19 cellular contexts compared by ENCODE assay signal in genomic region chr10:4082851-4083250, GRCh38.
DNase-seq lines count a peak whose midpoint lies in the region; ATAC-seq, FAIRE-seq and TF ChIP-seq lines count a peak whose summit lies in the region.
"Had no signal": no experiment of that assay in that cellular context is flagged by ENCODE, and none has a peak within 500 bp of the region (broad histone marks: within the 10 kb centered on the region; RNA-seq: fewer than 3 reads in every experiment).

No MANE protein-coding gene starts in this region.

- peaks cover 0 to 16% (median 0%) of the 10 kb centered on the region in 5 donors for H3K36me3 Mint-ChIP-seq in naive thymus-derived CD4-positive, alpha-beta T cell
- H3K36me3 Mint-ChIP-seq: naive B cell had no signal

- no peaks in the 10 kb centered on the region for H3K27me3 ChIP-seq in cardiac muscle cell
- H3K27me3 ChIP-seq in esophagus squamous epithelium, result no peaks in the 10 kb centered on the region
- H3K27me3 ChIP-seq in naive thymus-derived CD4-positive, alpha-beta T cell (ENCODE audit: control insufficient read depth in 2 of 2, insufficient read depth in 2 of 2, low read length in 2 of 2), result no peaks in the 10 kb centered on the region

- no peak for ATAC-seq in Right ventricle myocardium inferior
- ATAC-seq in naive thymus-derived CD4-positive, alpha-beta T cell, result no peak
- ATAC-seq in HG03039 (IDR thresholded peaks at IDR 0.05; ENCODE audit: unreplicated experiment), result no peak
- ATAC-seq: A549; activated CD4-positive, alpha-beta T cell treated with anti-CD3 and anti-CD28 coated beads for 36 hours; activated naive CD8-positive, alpha-beta T cell treated with anti-CD3 and anti-CD28 coated beads, Interleukin-2, amount 50 U/mL, for 24 hours; stimulated activated naive CD8-positive, alpha-beta T cell treated with anti-CD3 and anti-CD28 coated beads, Interleukin-15, amount 100 ng/mL, for 72 hours had no signal

- POLR2A ChIA-PET in naive thymus-derived CD4-positive, alpha-beta T cell (lab: Charles Lee), result interaction anchor here (0.6 kb wide), 1 partner anchor 8 kb away, joined by 3 read pairs; no protein-coding TSS in a partner anchor

- H3K36me3 ChIP-seq in cardiac muscle cell (no peaks in the 10 kb centered on the region), esophagus squamous epithelium (no peaks in the 10 kb centered on the region)
- H3K36me3 ChIP-seq in naive thymus-derived CD4-positive, alpha-beta T cell (ENCODE audit: control insufficient read depth in 2 of 3, insufficient read depth in 3 of 3, low read length in 3 of 3), result no peaks in the 10 kb centered on the region

- no peaks in the 10 kb centered on the region for H3K27me3 Mint-ChIP-seq in naive thymus-derived CD4-positive, alpha-beta T cell
- H3K27me3 Mint-ChIP-seq: activated CD4-positive, alpha-beta T cell treated with anti-CD3 and anti-CD28 coated beads for 36 hours; activated naive CD8-positive, alpha-beta T cell treated with anti-CD3 and anti-CD28 coated beads, Interleukin-2, amount 50 U/mL, for 24 hours; stimulated activated naive CD8-positive, alpha-beta T cell treated with anti-CD3 and anti-CD28 coated beads, Interleukin-15, amount 100 ng/mL, for 72 hours had no signal

- DNase-seq in cardiac muscle cell (ENCODE audit: low read depth in 1 of 2, low spot score in 1 of 2), result peak in 1 of 2 donors; percentile 40
- DNase-seq in Right ventricle myocardium inferior (ENCODE audit: missing footprints), result no peak
- no peak for DNase-seq in esophagus squamous epithelium (lab: John Stamatoyannopoulos, UW)
- DNase-seq in naive thymus-derived CD4-positive, alpha-beta T cell, result no peak
- no peak for DNase-seq in anterior cingulate cortex (lab: John Stamatoyannopoulos, UW)
- no peak for DNase-seq in GM12891 (ENCODE audit: insufficient read length, low spot score)
- DNase-seq in kidney glomerular epithelial cell (lab: John Stamatoyannopoulos, UW), result no peak
- DNase-seq: activated CD4-positive, alpha-beta T cell treated with anti-CD3 and anti-CD28 coated beads for 36 hours; activated naive CD8-positive, alpha-beta T cell treated with anti-CD3 and anti-CD28 coated beads, Interleukin-2, amount 50 U/mL, for 24 hours; activated T-cell treated with anti-CD3 and anti-CD28 coated beads, Interleukin-2, amount 50 U/mL, for 1 hour; Caco-2; glutamatergic neuron; naive B cell; NCI-H2171 treated with DMSO at 0.1 percent for 48 hours; retina; stimulated activated naive CD8-positive, alpha-beta T cell treated with anti-CD3 and anti-CD28 coated beads, Interleukin-15, amount 100 ng/mL, for 72 hours had no signal

- peaks cover 23% of the 10 kb centered on the region for H3K4me1 ChIP-seq in cardiac muscle cell (ENCODE audit: low read depth)
- peaks cover 4 to 24% (median 19%) of the 10 kb centered on the region in 3 donors for H3K4me1 ChIP-seq in esophagus squamous epithelium
- peaks cover 15 to 35% of the 10 kb centered on the region in 2 donors for H3K4me1 ChIP-seq in naive thymus-derived CD4-positive, alpha-beta T cell (ENCODE audit: control insufficient read depth in 2 of 2, insufficient read depth in 2 of 2, low read length in 2 of 2)
- H3K4me1 ChIP-seq: A549, Caco-2 had no signal

- no peak overlapping the region for H3K4me3 Mint-ChIP-seq in naive thymus-derived CD4-positive, alpha-beta T cell
- H3K4me3 Mint-ChIP-seq: activated CD4-positive, alpha-beta T cell treated with anti-CD3 and anti-CD28 coated beads for 36 hours; activated naive CD8-positive, alpha-beta T cell treated with anti-CD3 and anti-CD28 coated beads, Interleukin-2, amount 50 U/mL, for 24 hours; naive B cell; stimulated activated naive CD8-positive, alpha-beta T cell treated with anti-CD3 and anti-CD28 coated beads, Interleukin-15, amount 100 ng/mL, for 72 hours; T-helper 1 cell treated with Interleukin-12 subunit alpha and Interleukin-12 subunit beta and Interleukin-4 antibody, amounts not matched to agents 30 μg/mL and 1 μg/mL, for 36 hours had no signal

- H3K27ac ChIP-seq in cardiac muscle cell (peak overlapping the region; percentile 56), esophagus squamous epithelium (peak overlapping the region in 3 of 4 donors; percentile 38 to 72 (median 53))
- no peak overlapping the region for H3K27ac ChIP-seq in naive thymus-derived CD4-positive, alpha-beta T cell (ENCODE audit: low read depth, low read length)
- H3K27ac ChIP-seq: A549 had no signal

- peaks cover 20 to 37% (median 26%) of the 10 kb centered on the region in 7 donors for H3K4me1 Mint-ChIP-seq in naive thymus-derived CD4-positive, alpha-beta T cell

- FAIRE-seq in GM12891 (lab: Jason Lieb, UNC), result no peak
- FAIRE-seq: A549 had no signal

- 29 to 44% methylated on average over 1 of the region's 1 CpG for WGBS in esophagus squamous epithelium, 2 donors

- no peaks in the 10 kb centered on the region for H3K9me3 ChIP-seq in cardiac muscle cell (ENCODE audit: low read depth)
- H3K9me3 ChIP-seq in esophagus squamous epithelium, result no peaks in the 10 kb centered on the region
- no peaks in the 10 kb centered on the region for H3K9me3 ChIP-seq in naive thymus-derived CD4-positive, alpha-beta T cell (ENCODE audit: control insufficient read depth in 2 of 3, low read length in 3 of 3)
- H3K9me3 ChIP-seq: A549, Caco-2 had no signal

- peak overlapping the region in 6 of 9 donors; percentile 5 to 62 (median 31) for H3K27ac Mint-ChIP-seq in naive thymus-derived CD4-positive, alpha-beta T cell
- H3K27ac Mint-ChIP-seq: activated CD4-positive, alpha-beta T cell treated with anti-CD3 and anti-CD28 coated beads for 36 hours; activated naive CD8-positive, alpha-beta T cell treated with anti-CD3 and anti-CD28 coated beads, Interleukin-2, amount 50 U/mL, for 24 hours; stimulated activated naive CD8-positive, alpha-beta T cell treated with anti-CD3 and anti-CD28 coated beads, Interleukin-15, amount 100 ng/mL, for 72 hours; T-helper 1 cell treated with Interleukin-12 subunit alpha and Interleukin-12 subunit beta and Interleukin-4 antibody, amounts not matched to agents 30 μg/mL and 1 μg/mL, for 36 hours had no signal

- TF ChIP-seq CTCF in cardiac muscle cell (IDR thresholded peaks at IDR 0.05; ENCODE audit: low read depth, low read length), result no peak
- no peak for TF ChIP-seq CTCF in esophagus squamous epithelium (IDR thresholded peaks at IDR 0.05)

- no peak overlapping the region for H3K4me3 ChIP-seq in cardiac muscle cell
- no peak overlapping the region for H3K4me3 ChIP-seq in esophagus squamous epithelium
- no peak overlapping the region for H3K4me3 ChIP-seq in naive thymus-derived CD4-positive, alpha-beta T cell (ENCODE audit: low read length)
- H3K4me3 ChIP-seq: A549 had no signal

- TF ChIP-seq POLR2A in esophagus squamous epithelium (IDR thresholded peaks at IDR 0.05) (no peak), GM12891 (IDR thresholded peaks at IDR 0.05; ENCODE audit: low read depth, low read length) (no peak)

- CTCF ChIA-PET in naive thymus-derived CD4-positive, alpha-beta T cell (lab: Charles Lee), result interaction anchor here (0.8 to 1.0 kb wide), 2 partner anchors 48 to 75 kb away, joined by 3 to 4 read pairs; no protein-coding TSS in a partner anchor

- H3K9me3 Mint-ChIP-seq in naive thymus-derived CD4-positive, alpha-beta T cell, result peaks cover 0 to 4% (median 0%) of the 10 kb centered on the region in 11 donors
- H3K9me3 Mint-ChIP-seq: activated naive CD8-positive, alpha-beta T cell treated with anti-CD3 and anti-CD28 coated beads, Interleukin-2, amount 50 U/mL, for 24 hours; naive B cell had no signal

- intact Hi-C loops in Right ventricle myocardium inferior (cut with DNase I) (loop anchor here (2.0 to 5.0 kb wide), 4 partner anchors 171 to 580 kb away; no protein-coding TSS in a partner anchor), esophagus squamous epithelium (cut with DNase I) (no loop called here)
- intact Hi-C loops in naive thymus-derived CD4-positive, alpha-beta T cell (cut with micrococcal nuclease), result loop anchor here in 1 of 2 donors (5.0 kb wide), 1 partner anchor 306 kb away; no protein-coding TSS in a partner anchor

TF ChIP-seq in GM12891, 5 proteins besides CTCF, POLR2A, EP300 and RAD21:
- TF ChIP-seq POU2F2 (IDR thresholded peaks at IDR 0.05; ENCODE audit: low read depth, low read length) (no peak), TAF1 (IDR thresholded peaks at IDR 0.05; ENCODE audit: low read depth, low read length) (no peak), PAX5 (IDR thresholded peaks at IDR 0.05; ENCODE audit: insufficient read depth, low read length, severe bottlenecking) (no peak), SPI1 (IDR thresholded peaks at IDR 0.05; ENCODE audit: low read depth, low read length) (no peak), POLR2AphosphoS5 (IDR thresholded peaks at IDR 0.05; ENCODE audit: low read depth, low read length) (no peak)
